22 cellular contexts compared by ENCODE assay signal in genomic region chr7:133572853-133573252, GRCh38.
DNase-seq lines count a peak whose midpoint lies in the region; ATAC-seq, FAIRE-seq and TF ChIP-seq lines count a peak whose summit lies in the region.
"Had no signal": no experiment of that assay in that cellular context is flagged by ENCODE, and none has a peak within 500 bp of the region (broad histone marks: within the 10 kb centered on the region; RNA-seq: fewer than 3 reads in every experiment).

No MANE protein-coding gene starts in this region.

- H3K4me3 Mint-ChIP-seq in activated T-cell treated with anti-CD3 and anti-CD28 coated beads, Interleukin-2, amount 50 U/mL, for 72 hours: no peak overlapping the region
- H3K4me3 Mint-ChIP-seq: CD4-positive, alpha-beta memory T cell; HFFc6 had no signal

- H3K4me3 ChIP-seq in MM.1S (ENCODE audit: low read length) (no peak overlapping the region), GM12878 (no peak overlapping the region)
- H3K4me3 ChIP-seq: BLaER1, K562 had no signal

- H3K9me3 ChIP-seq in MM.1S (replicated peaks; ENCODE audit: insufficient read depth, low read length) (no peaks in the 10 kb centered on the region), GM12878 (replicated peaks; ENCODE audit: control insufficient read depth, insufficient read depth, low read length) (no peaks in the 10 kb centered on the region)
- H3K9me3 ChIP-seq: BLaER1, Caco-2 had no signal

- no peak for ATAC-seq in activated T-cell treated with anti-CD3 and anti-CD28 coated beads, Interleukin-2, amount 50 U/mL, for 72 hours (replicated peaks in 1 of 2)
- no peak for ATAC-seq in GM12878
- no peak for ATAC-seq in HG03175 (IDR thresholded peaks at IDR 0.05; ENCODE audit: unreplicated experiment)
- ATAC-seq: K562, Panc1, SK-N-SH treated with all-trans-retinoic acid at 6 μM for 48 hours had no signal

- in situ Hi-C loops in GM12878 (cut with MboI) (no loop called here), KBM-7 (cut with MboI; ENCODE audit: low pct_unique_long_range_greater_than_20kb, low sequenced_read_pairs) (no loop called here)

- H3K27ac Mint-ChIP-seq in activated T-cell treated with anti-CD3 and anti-CD28 coated beads, Interleukin-2, amount 50 U/mL, for 72 hours: peak overlapping the region; percentile 46
- H3K27ac Mint-ChIP-seq: CD4-positive, alpha-beta memory T cell; HFFc6 had no signal

- no peaks in the 10 kb centered on the region for H3F3A ChIP-seq in MM.1S (ENCODE audit: insufficient read depth, low read length)

- TF ChIP-seq POLR2A in GM12878 (IDR thresholded peaks at IDR 0.05; ENCODE audit: low read depth, low read length): no peak

- peak; percentile 66 for FAIRE-seq in GM12878 (lab: Jason Lieb, UNC)
- FAIRE-seq: K562 had no signal

- 74% methylated on average over 2 of the region's 2 CpGs for WGBS in GM12878 (ENCODE audit: insufficient coverage, insufficient replicate concordance, low lambda C conversion rate, missing lambda C conversion rate)

- no peaks in the 10 kb centered on the region for H3K27me3 Mint-ChIP-seq in activated T-cell treated with anti-CD3 and anti-CD28 coated beads, Interleukin-2, amount 50 U/mL, for 72 hours (ENCODE audit: low read depth)
- H3K27me3 Mint-ChIP-seq: CD4-positive, alpha-beta memory T cell had no signal

- peaks cover 9% of the 10 kb centered on the region for H3K4me1 ChIP-seq in MM.1S (ENCODE audit: low read length)
- no peaks in the 10 kb centered on the region for H3K4me1 ChIP-seq in GM12878 (ENCODE audit: control insufficient read depth, insufficient read depth, low read length)
- H3K4me1 ChIP-seq: BLaER1, Caco-2 had no signal

- intact Hi-C loops in GM12878 (cut with micrococcal nuclease; ENCODE audit: unreplicated experiment): no loop called here

- no peaks in the 10 kb centered on the region for H3K9me3 Mint-ChIP-seq in activated T-cell treated with anti-CD3 and anti-CD28 coated beads, Interleukin-2, amount 50 U/mL, for 72 hours
- H3K9me3 Mint-ChIP-seq: HFFc6 had no signal

- H3K36me3 Mint-ChIP-seq in activated T-cell treated with anti-CD3 and anti-CD28 coated beads, Interleukin-2, amount 50 U/mL, for 72 hours (ENCODE audit: insufficient read depth in 2 of 2): no peaks in the 10 kb centered on the region

- H3K79me2 ChIP-seq in MM.1S (ENCODE audit: low read length) (no peaks in the 10 kb centered on the region), GM12878 (ENCODE audit: control insufficient read depth, insufficient read depth, low read length) (no peaks in the 10 kb centered on the region)

- H3K9ac ChIP-seq in MM.1S (ENCODE audit: low read length) (no peak overlapping the region), GM12878 (ENCODE audit: control insufficient read depth, insufficient read depth, low read length) (no peak overlapping the region)
- H3K9ac ChIP-seq: BLaER1 had no signal

- H3K27me3 ChIP-seq in MM.1S (replicated peaks; ENCODE audit: insufficient read depth, low read length) (no peaks in the 10 kb centered on the region), GM12878 (replicated peaks in 1 of 2; ENCODE audit: control insufficient read depth in 2 of 2, insufficient read depth in 2 of 2, low read length in 1 of 2) (no peaks in the 10 kb centered on the region)
- H3K27me3 ChIP-seq: BLaER1 had no signal

- no peak for TF ChIP-seq EP300 in GM12878 (IDR thresholded peaks at IDR 0.05; ENCODE audit: borderline replicate concordance in 1 of 2, control insufficient read depth in 1 of 2, low read depth in 2 of 2, low read length in 2 of 2)

- SMC1A ChIA-PET in GM12878 (lab: Charles Lee; ENCODE audit: uncharacterized antibody, unreplicated experiment): no interaction called here

- H2AFZ ChIP-seq in MM.1S (ENCODE audit: low read length) (no peak overlapping the region), GM12878 (ENCODE audit: control insufficient read depth, low read depth, low read length) (no peak overlapping the region)

- TF ChIP-seq RAD21 in GM12878 (IDR thresholded peaks at IDR 0.05; ENCODE audit: insufficient read depth, low read depth, low read length): no peak

- H3K9me2 ChIP-seq in MM.1S (replicated peaks; ENCODE audit: insufficient read depth, low read length): no peaks in the 10 kb centered on the region

- H4K20me1 ChIP-seq in MM.1S (ENCODE audit: insufficient read depth, low read length) (no peaks in the 10 kb centered on the region), GM12878 (ENCODE audit: control insufficient read depth, insufficient read depth) (no peaks in the 10 kb centered on the region)
- H4K20me1 ChIP-seq: BLaER1 had no signal

- CTCF ChIA-PET in GM12878 (lab: Yijun Ruan, JAX): interaction anchor here (0.6 to 1.1 kb wide), 2 partner anchors 32 to 279 kb away, joined by 3 read pairs; no protein-coding TSS in a partner anchor

- H3K4me2 ChIP-seq in MM.1S (ENCODE audit: low read depth, low read length) (no peak overlapping the region), GM12878 (ENCODE audit: control insufficient read depth, insufficient read depth) (no peak overlapping the region)
- H3K4me2 ChIP-seq: BLaER1 had no signal

- RAD21 ChIA-PET in GM12878 (lab: Charles Lee; ENCODE audit: unreplicated experiment): no interaction called here

- POLR2A ChIA-PET in GM12878 (lab: Charles Lee): no interaction called here

- no peak for DNase-seq in activated T-cell treated with anti-CD3 and anti-CD28 coated beads, Interleukin-2, amount 50 U/mL, for 72 hours
- DNase-seq in activated T-cell treated with anti-CD3 and anti-CD28 coated beads, Interleukin-2, amount 50 U/mL, for 1 hour: no peak
- DNase-seq in MM.1S (peak; percentile 31), GM12878 (ENCODE audit: low read depth, low spot score) (no peak), KBM-7 (no peak), NCI-H748 treated with DMSO at 0.1 percent for 48 hours (lab: John Stamatoyannopoulos, UW) (no peak)
- DNase-seq: ACHN; Caco-2; CD4-positive, alpha-beta memory T cell; H7; HFFc6; NCI-H1092 treated with DMSO at 0.1 percent for 48 hours; NCI-H146; NCI-H2029; NCI-H446 treated with DMSO at 0.1 percent for 48 hours; NCI-H774; NK-92 treated with Interleukin-12 subunit alpha and Interleukin-12 subunit beta, amount 100 ng/mL, for 24 hours had no signal

- TF ChIP-seq CTCF in MM.1S (IDR thresholded peaks at IDR 0.05; ENCODE audit: low read length) (no peak), GM12878 (IDR thresholded peaks at IDR 0.05 in 2 of 3, conservative IDR thresholded peaks at IDR 0.05 in 1 of 3; ENCODE audit: control insufficient read depth in 2 of 3, extremely low read depth in 1 of 3, insufficient read depth in 1 of 3, low read depth in 3 of 3, low read length in 3 of 3) (no peak)

- no TSS peak for BruUV-seq in GM12878 (replicated peaks; lab: Mats Ljungman, UMichigan)

- H3K27ac ChIP-seq in MM.1S (ENCODE audit: low read length): no peak overlapping the region
- H3K27ac ChIP-seq in GM12878 (ENCODE audit: control insufficient read depth, insufficient read depth): no peak overlapping the region
- H3K27ac ChIP-seq: BLaER1 had no signal

- H3K4me1 Mint-ChIP-seq in activated T-cell treated with anti-CD3 and anti-CD28 coated beads, Interleukin-2, amount 50 U/mL, for 72 hours (ENCODE audit: low read depth): no peaks in the 10 kb centered on the region

- no peaks in the 10 kb centered on the region for H3K36me3 ChIP-seq in MM.1S (replicated peaks; ENCODE audit: insufficient read depth, low read length)
- H3K36me3 ChIP-seq in GM12878 (ENCODE audit: control insufficient read depth in 2 of 2, insufficient read depth in 2 of 2, low read length in 1 of 2): no peaks in the 10 kb centered on the region
- H3K36me3 ChIP-seq: BLaER1 had no signal

TF ChIP-seq in GM12878, 131 proteins besides CTCF, POLR2A, EP300 and RAD21 (continues in another document):
- TF ChIP-seq HDGF (IDR thresholded peaks at IDR 0.05): no peak
- TF ChIP-seq ETV6 (conservative IDR thresholded peaks at IDR 0.05 in 1 of 2, IDR thresholded peaks at IDR 0.05 in 1 of 2; ENCODE audit: borderline replicate concordance in 1 of 2, low read depth in 1 of 2): no peak
- no peak for TF ChIP-seq ESRRA (IDR thresholded peaks at IDR 0.05; ENCODE audit: low read length)
- no peak for TF ChIP-seq SREBF1 (IDR thresholded peaks at IDR 0.05; ENCODE audit: low read length)
- TF ChIP-seq ZNF687 (IDR thresholded peaks at IDR 0.05): no peak
- no peak for TF ChIP-seq ZNF622 (IDR thresholded peaks at IDR 0.05)
- no peak for TF ChIP-seq BCL11A (IDR thresholded peaks at IDR 0.05; ENCODE audit: low read depth, low read length)
- no peak for TF ChIP-seq ATF7 (IDR thresholded peaks at IDR 0.05; ENCODE audit: low read depth)
- TF ChIP-seq NFIC (IDR thresholded peaks at IDR 0.05; ENCODE audit: low read depth, low read length): no peak
- no peak for TF ChIP-seq MTA3 (IDR thresholded peaks at IDR 0.05; ENCODE audit: borderline replicate concordance, low read length)
- no peak for TF ChIP-seq PML (IDR thresholded peaks at IDR 0.05; ENCODE audit: low read length)
